ENCODE assay signal across 17 cellular contexts in the genomic region with DNA sequence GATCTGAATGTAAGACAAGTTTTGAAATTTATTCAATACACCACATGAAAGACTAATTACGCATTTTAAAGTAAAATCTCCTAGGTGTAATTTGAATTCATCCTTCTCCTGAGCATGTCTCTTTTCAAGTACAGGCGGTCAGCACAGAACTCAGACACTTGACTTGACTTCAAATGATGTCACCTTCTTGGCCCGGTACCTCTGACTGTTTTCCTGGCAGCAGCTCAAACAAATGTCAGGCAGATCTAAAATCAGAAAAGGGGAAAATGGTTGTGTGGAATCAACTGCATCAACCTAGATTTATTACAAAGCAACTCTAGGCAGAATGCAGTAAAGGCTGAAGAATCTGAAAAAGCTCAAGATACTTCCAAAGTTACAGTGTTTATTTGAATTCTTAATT. TPM values are rescaled to one million over a fixed set of nuclear protein-coding genes. Genes with fewer than 3 reads are reported as not detected.
"Had no signal": no experiment of that assay in that cellular context is flagged by ENCODE, and none has a peak within 500 bp of the region (broad histone marks: within the 10 kb centered on the region; RNA-seq: fewer than 3 reads in every experiment).

No MANE protein-coding gene starts in this region.

- ATAC-seq: heart right ventricle; mucosa of descending colon; naive thymus-derived CD4-positive, alpha-beta T cell; T-cell had no signal

- H3K4me1 Mint-ChIP-seq: activated naive CD4-positive, alpha-beta T cell treated with anti-CD3 and anti-CD28 coated beads, Interleukin-2, amount 10 ng/mL, durations not matched to agents 7 days and 5 days; central memory CD8-positive, alpha-beta T cell; naive thymus-derived CD4-positive, alpha-beta T cell; T-cell had no signal

- H3K36me3 ChIP-seq: heart right ventricle, ovary, thoracic aorta had no signal

- H3K9me3 ChIP-seq: mucosa of descending colon, ovary, thoracic aorta had no signal

- H3K4me1 ChIP-seq: heart right ventricle had no signal

- H3K4me3 Mint-ChIP-seq: activated naive CD4-positive, alpha-beta T cell treated with anti-CD3 and anti-CD28 coated beads, Interleukin-2, amount 10 ng/mL, durations not matched to agents 7 days and 5 days; central memory CD8-positive, alpha-beta T cell; naive thymus-derived CD4-positive, alpha-beta T cell; T-cell had no signal

- H3K27me3 ChIP-seq: ovary had no signal

- H3K27ac Mint-ChIP-seq: activated naive CD4-positive, alpha-beta T cell treated with anti-CD3 and anti-CD28 coated beads, Interleukin-2, amount 10 ng/mL, durations not matched to agents 7 days and 5 days; activated T-helper 2 cell treated with anti-CD3 and anti-CD28 coated beads, Interferon-gamma antibody, Interleukin-2, Interleukin-4, amounts not matched to agents 10 μg/mL and 5 μg/mL and 100 μg/mL, durations not matched to agents 14 hours and 24 hours and 36 hours; naive thymus-derived CD4-positive, alpha-beta T cell; T-cell had no signal

- H3K9me3 Mint-ChIP-seq: activated T-helper 2 cell treated with anti-CD3 and anti-CD28 coated beads, Interferon-gamma antibody, Interleukin-2, Interleukin-4, amounts not matched to agents 10 μg/mL and 5 μg/mL and 100 μg/mL, durations not matched to agents 14 hours and 24 hours and 36 hours; central memory CD8-positive, alpha-beta T cell had no signal

- DNase-seq: activated CD4-positive, alpha-beta T cell treated with anti-CD3 and anti-CD28 coated beads for 1 hour; activated CD4-positive, alpha-beta T cell treated with anti-CD3 and anti-CD28 coated beads, Interleukin-2, amount 50 U/mL, for 48 hours; activated naive CD4-positive, alpha-beta T cell treated with anti-CD3 and anti-CD28 coated beads, Interleukin-2, amount 10 ng/mL, durations not matched to agents 7 days and 5 days; effector memory CD4-positive, alpha-beta T cell; heart right ventricle; mucosa of descending colon; naive thymus-derived CD4-positive, alpha-beta T cell; ovary; stimulated activated CD4-positive, alpha-beta T cell treated with anti-CD3 and anti-CD28 coated beads, Interleukin-1b, Interleukin-23, amount 100 ng/mL, for 48 hours; T-cell; T-helper 9 cell had no signal

- H3K36me3 Mint-ChIP-seq: activated naive CD4-positive, alpha-beta T cell treated with anti-CD3 and anti-CD28 coated beads, Interleukin-2, amount 10 ng/mL, durations not matched to agents 7 days and 5 days had no signal

- H3K27ac ChIP-seq: epithelial cell of prostate, heart right ventricle, ovary, thoracic aorta had no signal

- H3K4me3 ChIP-seq: heart right ventricle, mucosa of descending colon, ovary, thoracic aorta had no signal

RNA-seq across cellular contexts. Expression of gene PROKR1, which starts 11.4 kb away (rescaled TPM):
- total RNA-seq: activated T-helper 2 cell treated with anti-CD3 and anti-CD28 coated beads, Interferon-gamma antibody, Interleukin-2, Interleukin-4, amounts not matched to agents 10 μg/mL and 5 μg/mL and 100 μg/mL, durations not matched to agents 14 hours and 24 hours and 36 hours; fibroblast of lung; heart right ventricle; naive thymus-derived CD4-positive, alpha-beta T cell; ovary; T-cell; thoracic aorta; ureter had no signal
- polyA plus RNA-seq: fibroblast of lung; naive thymus-derived CD4-positive, alpha-beta T cell had no signal
